ENCODE assay signal across 8 cellular contexts in genomic region chr4:113837397-113837796, GRCh38.
DNase-seq lines count a peak whose midpoint lies in the region; ATAC-seq and TF ChIP-seq lines count a peak whose summit lies in the region.

No MANE protein-coding gene starts in this region.

- peaks cover 0 to 14% (median 4%) of the 10 kb centered on the region in 4 donors for H3K4me1 ChIP-seq in esophagus muscularis mucosa

- H3K36me3 ChIP-seq in GM06990 (ENCODE audit: control insufficient read depth, insufficient read depth, low read length) (no peaks in the 10 kb centered on the region), esophagus muscularis mucosa (no peaks in the 10 kb centered on the region)

- H3K4me3 Mint-ChIP-seq in osteocyte (ENCODE audit: unreplicated experiment), result no peak overlapping the region

- no peaks in the 10 kb centered on the region for H3K9me3 Mint-ChIP-seq in osteocyte (ENCODE audit: unreplicated experiment)

- no peak for TF ChIP-seq EP300 in esophagus muscularis mucosa (IDR thresholded peaks at IDR 0.05)

- H3K27ac Mint-ChIP-seq in osteocyte (ENCODE audit: unreplicated experiment), result peak overlapping the region; percentile 47

- no peaks in the 10 kb centered on the region for H3K27me3 Mint-ChIP-seq in osteocyte (ENCODE audit: unreplicated experiment)

- no peak overlapping the region for H3K27ac ChIP-seq in esophagus muscularis mucosa (replicated peaks in 1 of 4)

- intact Hi-C loops in esophagus muscularis mucosa (cut with DNase I), result no loop called here

- peaks cover 4% of the 10 kb centered on the region for H3K36me3 Mint-ChIP-seq in osteocyte (ENCODE audit: unreplicated experiment)

- 46% methylated on average over 1 of the region's 1 CpG for WGBS in esophagus muscularis mucosa

- no peak for TF ChIP-seq POLR2A in esophagus muscularis mucosa (IDR thresholded peaks at IDR 0.05; ENCODE audit: low read depth)

- ATAC-seq in GM21529 (IDR thresholded peaks at IDR 0.05; ENCODE audit: unreplicated experiment), result peak; percentile 100

- DNase-seq in GM06990 (ENCODE audit: extremely low read depth, insufficient read length) (peak; percentile 73), HS-5 (ENCODE audit: low read depth) (peak; percentile 72), astrocyte of the hippocampus (ENCODE audit: low read depth, low spot score) (peak; percentile 70), osteocyte (ENCODE audit: extremely low spot score, unreplicated experiment) (no peak), activated gamma-delta T cell (lab: John Stamatoyannopoulos, UW) (no peak), esophagus muscularis mucosa (ENCODE audit: extremely low spot score) (no peak)
- no peak for DNase-seq in activated CD4-positive, alpha-beta T cell treated with anti-CD3 and anti-CD28 coated beads, Interleukin-2, amount 50 U/mL, for 48 hours

- H3K27me3 ChIP-seq in GM06990 (replicated peaks; ENCODE audit: control insufficient read depth, insufficient read depth, low read length), result no peaks in the 10 kb centered on the region
- no peaks in the 10 kb centered on the region for H3K27me3 ChIP-seq in esophagus muscularis mucosa

- H3K9me3 ChIP-seq in esophagus muscularis mucosa, result no peaks in the 10 kb centered on the region

- no peak for TF ChIP-seq CTCF in GM06990 (IDR thresholded peaks at IDR 0.05; ENCODE audit: insufficient read depth, low read length, poor library complexity, severe bottlenecking)
- TF ChIP-seq CTCF in osteocyte (IDR thresholded peaks at IDR 0.05), result no peak
- no peak for TF ChIP-seq CTCF in esophagus muscularis mucosa (IDR thresholded peaks at IDR 0.05)

- no peak overlapping the region for H3K4me3 ChIP-seq in GM06990 (replicated peaks; ENCODE audit: low read depth, low read length)
- no peak overlapping the region for H3K4me3 ChIP-seq in esophagus muscularis mucosa

- peaks cover 47% of the 10 kb centered on the region for H3K4me1 Mint-ChIP-seq in osteocyte (ENCODE audit: unreplicated experiment)

Comparison
In these comparisons a context has a peak if more than half of its experiments do, and no peak if none do; other contexts are left out.
1. DNase-seq: peak in GM06990 (single experiment), HS-5 (single experiment) and astrocyte of the hippocampus (single experiment); none in osteocyte (single experiment), activated CD4-positive, alpha-beta T cell treated with anti-CD3 and anti-CD28 coated beads, Interleukin-2, amount 50 U/mL, for 48 hours (0 of 2), activated gamma-delta T cell (single experiment) and esophagus muscularis mucosa (single experiment).